8 cellular contexts compared by ENCODE assay signal in the genomic region with DNA sequence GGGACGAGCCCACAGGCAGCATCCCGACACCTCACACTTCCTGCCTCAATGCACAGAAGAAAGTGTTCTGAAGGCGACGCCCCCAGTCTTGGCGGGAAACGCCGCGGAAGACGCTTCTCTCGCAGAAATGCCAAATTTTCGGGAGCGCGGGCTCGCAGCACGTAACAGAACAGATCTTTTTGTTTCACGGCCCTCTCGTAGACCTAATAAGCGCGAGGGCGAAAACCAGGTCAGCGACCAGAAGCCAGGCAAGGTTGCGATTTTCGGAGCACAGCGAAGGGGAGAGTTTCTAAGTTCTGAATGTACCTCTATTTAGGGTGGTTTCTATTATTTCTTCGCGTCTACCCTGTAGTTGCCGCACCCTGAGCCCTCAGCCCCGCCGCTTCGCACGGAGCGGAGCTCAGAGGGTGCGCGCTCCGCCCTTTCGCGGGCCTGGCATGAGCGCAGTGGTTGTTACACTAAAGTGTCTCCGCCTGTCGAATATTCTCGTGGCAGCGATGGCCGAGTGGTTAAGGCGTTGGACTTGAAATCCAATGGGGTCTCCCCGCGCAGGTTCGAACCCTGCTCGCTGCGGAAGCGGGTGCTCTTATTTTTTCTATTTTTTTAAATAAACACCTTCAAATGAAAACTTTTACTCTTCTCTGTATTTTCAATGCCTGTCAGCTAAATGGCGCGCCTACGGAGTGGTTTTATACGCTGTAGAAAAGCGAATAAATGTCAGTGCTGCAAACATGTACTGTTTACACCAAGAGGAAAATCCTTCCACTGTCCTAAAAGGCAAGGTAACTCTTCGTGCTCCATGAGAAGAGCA.
DNase-seq lines count a peak whose midpoint lies in the region; ATAC-seq, FAIRE-seq and TF ChIP-seq lines count a peak whose summit lies in the region.

No MANE protein-coding gene starts in this region.

- H3K27me3 Mint-ChIP-seq in T-helper 2 cell treated with Interferon-gamma antibody and Interleukin-4, amounts not matched to agents 5 μg/mL and 100 μg/mL, for 36 hours (ENCODE audit: low read depth): peaks cover 10% of the 10 kb centered on the region
- no peaks in the 10 kb centered on the region for H3K27me3 Mint-ChIP-seq in astrocyte (ENCODE audit: low read depth, unreplicated experiment)

- H3K79me2 ChIP-seq in astrocyte (ENCODE audit: insufficient read depth, low read length): no peaks in the 10 kb centered on the region

- H3K27me3 ChIP-seq in astrocyte (ENCODE audit: insufficient read depth, low read length) (no peaks in the 10 kb centered on the region), vagina (no peaks in the 10 kb centered on the region)

- intact Hi-C loops in vagina (cut with DNase I): no loop called here

- H3K36me3 Mint-ChIP-seq in T-helper 2 cell treated with Interferon-gamma antibody and Interleukin-4, amounts not matched to agents 5 μg/mL and 100 μg/mL, for 36 hours (ENCODE audit: low read depth): no peaks in the 10 kb centered on the region
- no peaks in the 10 kb centered on the region for H3K36me3 Mint-ChIP-seq in astrocyte (ENCODE audit: low read depth, unreplicated experiment)

- H3K27ac Mint-ChIP-seq in T-helper 2 cell treated with Interferon-gamma antibody and Interleukin-4, amounts not matched to agents 5 μg/mL and 100 μg/mL, for 36 hours: peak overlapping the region; percentile 99
- H3K27ac Mint-ChIP-seq in astrocyte (ENCODE audit: unreplicated experiment): peak overlapping the region; percentile 77

- no peak for FAIRE-seq in astrocyte (lab: Jason Lieb, UNC)

- TF ChIP-seq POLR2A in vagina (IDR thresholded peaks at IDR 0.05): no peak

- peak overlapping the region; percentile 87 for H3K4me3 Mint-ChIP-seq in T-helper 2 cell treated with Interferon-gamma antibody and Interleukin-4, amounts not matched to agents 5 μg/mL and 100 μg/mL, for 36 hours
- peak overlapping the region; percentile 94 for H3K4me3 Mint-ChIP-seq in astrocyte (ENCODE audit: unreplicated experiment)

- H3K4me2 ChIP-seq in astrocyte (ENCODE audit: low read length): peak overlapping the region; percentile 95

- no peaks in the 10 kb centered on the region for H3K36me3 ChIP-seq in astrocyte (ENCODE audit: insufficient read depth, low read length)
- H3K36me3 ChIP-seq in vagina: no peaks in the 10 kb centered on the region

- TF ChIP-seq CTCF in astrocyte (IDR thresholded peaks at IDR 0.05; ENCODE audit: insufficient read depth, low read depth, low read length) (no peak), vagina (IDR thresholded peaks at IDR 0.05) (no peak)

- H3K9me3 ChIP-seq in astrocyte (ENCODE audit: insufficient read depth, low read depth, low read length) (no peaks in the 10 kb centered on the region), vagina (no peaks in the 10 kb centered on the region)

- no peaks in the 10 kb centered on the region for H4K20me1 ChIP-seq in astrocyte (ENCODE audit: insufficient read depth, low read length)

- H3K9me3 Mint-ChIP-seq in T-helper 2 cell treated with Interferon-gamma antibody and Interleukin-4, amounts not matched to agents 5 μg/mL and 100 μg/mL, for 36 hours: no peaks in the 10 kb centered on the region
- peaks cover 2% of the 10 kb centered on the region for H3K9me3 Mint-ChIP-seq in astrocyte (ENCODE audit: unreplicated experiment)

- DNase-seq in NCI-H187 treated with DMSO at 0.1 percent for 48 hours (lab: John Stamatoyannopoulos, UW): peak; percentile 37
- DNase-seq in T-helper 2 cell treated with Interferon-gamma antibody and Interleukin-4, amounts not matched to agents 5 μg/mL and 100 μg/mL, for 36 hours (ENCODE audit: low spot score): peak; percentile 95
- peak; percentile 87 for DNase-seq in astrocyte (ENCODE audit: low read depth)
- peak; percentile 62 for DNase-seq in hepatic stellate cell (ENCODE audit: low spot score)
- DNase-seq in putamen (ENCODE audit: low spot score): peak; percentile 95
- DNase-seq in vagina (ENCODE audit: extremely low spot score in 2 of 2): peak in 1 of 2 donors; percentile 98

- H3K9ac ChIP-seq in astrocyte (ENCODE audit: low read length): peak overlapping the region; percentile 85

- H3K27ac ChIP-seq in astrocyte (ENCODE audit: low read depth, low read length) (peak overlapping the region; percentile 78), vagina (peak overlapping the region; percentile 79)

- peaks cover 17% of the 10 kb centered on the region for H3K4me1 Mint-ChIP-seq in T-helper 2 cell treated with Interferon-gamma antibody and Interleukin-4, amounts not matched to agents 5 μg/mL and 100 μg/mL, for 36 hours (ENCODE audit: low read depth)
- H3K4me1 Mint-ChIP-seq in astrocyte (ENCODE audit: low read depth, unreplicated experiment): no peaks in the 10 kb centered on the region

- peaks cover 5% of the 10 kb centered on the region for H3K4me1 ChIP-seq in astrocyte (ENCODE audit: insufficient read depth, low read length)
- no peaks in the 10 kb centered on the region for H3K4me1 ChIP-seq in vagina

- H3K4me3 ChIP-seq in astrocyte (ENCODE audit: insufficient read depth, low read depth, low read length) (peak overlapping the region; percentile 86), vagina (peak overlapping the region; percentile 50 to 68)

- ATAC-seq in GM18499 (IDR thresholded peaks at IDR 0.05; ENCODE audit: insufficient read depth, unreplicated experiment) (peak; percentile 79), HG02970 (IDR thresholded peaks at IDR 0.05; ENCODE audit: low FRiP score, unreplicated experiment) (peak; percentile 96)

- H2AFZ ChIP-seq in astrocyte (ENCODE audit: low read depth, low read length): peak overlapping the region; percentile 96
